In genomic region chr15:33941279-33942063, GRCh38 we compare ENCODE assay signal across 18 cellular contexts. TPM values are rescaled to one million over a fixed set of nuclear protein-coding genes. Genes with fewer than 3 reads are reported as not detected.
DNase-seq lines count a peak whose midpoint lies in the region; ATAC-seq, FAIRE-seq and TF ChIP-seq lines count a peak whose summit lies in the region.
"Had no signal": no experiment of that assay in that cellular context is flagged by ENCODE, and none has a peak within 500 bp of the region (broad histone marks: within the 10 kb centered on the region; RNA-seq: fewer than 3 reads in every experiment).

No MANE protein-coding gene starts in this region.

- no peaks in the 10 kb centered on the region for H3K79me1 ChIP-seq in trophoblast cell (ENCODE audit: low read length)

- in situ Hi-C loops in K562 (cut with MboI) = no loop called here

- no peak for TF ChIP-seq POLR2A in K562 (conservative IDR thresholded peaks at IDR 0.05)

- no peak overlapping the region for H2BK5ac ChIP-seq in trophoblast cell (ENCODE audit: low read depth, low read length, poor library complexity)

- CTCF ChIA-PET in K562 (lab: Yijun Ruan, JAX; ENCODE audit: low intra/inter-chr PET ratio) = no interaction called here

- FAIRE-seq in G401.6 (lab: Jason Lieb, UNC) = peak; percentile 53
- FAIRE-seq in K562 (lab: Jason Lieb, UNC) = peak; percentile 52

- TF ChIP-seq CTCF in K562 (IDR thresholded peaks at IDR 0.05 in 2 of 3, conservative IDR thresholded peaks at IDR 0.05 in 1 of 3; ENCODE audit: insufficient read depth in 2 of 3, low read depth in 1 of 3, low read length in 3 of 3) = no peak
- TF ChIP-seq CTCF in GM10266 (IDR thresholded peaks at IDR 0.05; ENCODE audit: control insufficient read depth, insufficient read depth, low read depth, missing control alignments) = no peak

- no peak for TF ChIP-seq EP300 in K562 (IDR thresholded peaks at IDR 0.05; ENCODE audit: low read length)

- H3K4ac ChIP-seq in trophoblast cell (ENCODE audit: low read depth, low read length) = no peak overlapping the region

- peaks cover 8% of the 10 kb centered on the region; the same call in 1 of the 2 replicates for H4K20me1 ChIP-seq in Karpas-422 (ENCODE audit: insufficient read depth, low read depth, low read length)
- no peaks in the 10 kb centered on the region for H4K20me1 ChIP-seq in K562 (replicated peaks; ENCODE audit: control insufficient read depth, insufficient read depth, low read length)

- H3K36me3 ChIP-seq in Karpas-422 (ENCODE audit: insufficient read depth, low read length) (no peaks in the 10 kb centered on the region), K562 (ENCODE audit: control insufficient read depth, insufficient read depth, low read length) (no peaks in the 10 kb centered on the region), trophoblast cell (ENCODE audit: control insufficient read depth in 1 of 2, insufficient read depth in 2 of 2, low read length in 2 of 2) (no peaks in the 10 kb centered on the region)
- H3K36me3 ChIP-seq: brain microvascular endothelial cell, MG63 had no signal

- H4K12ac ChIP-seq in trophoblast cell (ENCODE audit: low read depth, low read length) = no peak overlapping the region

- H3K9ac ChIP-seq in Karpas-422 (ENCODE audit: low read length) (no peak overlapping the region), K562 (ENCODE audit: insufficient read depth in 1 of 2, low read depth in 2 of 2, low read length in 2 of 2) (no peak overlapping the region), trophoblast cell (ENCODE audit: low read length) (no peak overlapping the region)

- 1% methylated on average over 4 of the region's 4 CpGs for WGBS in K562 (ENCODE audit: insufficient coverage, low coverage, missing lambda C conversion rate)
- 100% methylated on average over 1 of the region's 4 CpGs for WGBS in trophoblast cell (ENCODE audit: extremely low coverage, insufficient coverage, insufficient read length)

- H2AFZ ChIP-seq in Karpas-422 (ENCODE audit: low read length) (no peak overlapping the region), K562 (ENCODE audit: low read depth, low read length) (no peak overlapping the region), trophoblast cell (ENCODE audit: insufficient read depth, low read length, poor library complexity) (no peak overlapping the region)

- H3K27ac ChIP-seq in Karpas-422 (ENCODE audit: low read length) (no peak overlapping the region), K562 (ENCODE audit: extremely low read depth, low read depth, low read length) (no peak overlapping the region), trophoblast cell (ENCODE audit: low read depth, low read length) (no peak overlapping the region)
- H3K27ac ChIP-seq: brain microvascular endothelial cell had no signal

- no peaks in the 10 kb centered on the region for H3K79me2 ChIP-seq in Karpas-422 (ENCODE audit: low read length)
- H3K79me2 ChIP-seq in K562 (ENCODE audit: control insufficient read depth, insufficient read depth, low read length) = no peaks in the 10 kb centered on the region
- H3K79me2 ChIP-seq in trophoblast cell (ENCODE audit: control insufficient read depth, insufficient read depth, low read length, poor library complexity) = no peaks in the 10 kb centered on the region

- H3K4me1 ChIP-seq in Karpas-422 (ENCODE audit: low read length) (no peaks in the 10 kb centered on the region), K562 (replicated peaks in 1 of 2; ENCODE audit: control insufficient read depth in 2 of 2, insufficient read depth in 2 of 2, low read length in 2 of 2) (no peaks in the 10 kb centered on the region), trophoblast cell (ENCODE audit: control insufficient read depth in 1 of 2, insufficient read depth in 2 of 2, low read length in 2 of 2) (no peaks in the 10 kb centered on the region)

- TF ChIP-seq RAD21 in K562 (CRISPR knock-in tag; conservative IDR thresholded peaks at IDR 0.05 in 1 of 2, IDR thresholded peaks at IDR 0.05 in 1 of 2) = no peak

- no peak overlapping the region for H2BK120ac ChIP-seq in trophoblast cell (ENCODE audit: insufficient read depth, low read length, poor library complexity)

- H4K8ac ChIP-seq in trophoblast cell (ENCODE audit: low read depth, low read length) = no peak overlapping the region

- no TSS peak for BruUV-seq in K562 (replicated peaks; lab: Mats Ljungman, UMichigan)

- no peak overlapping the region for H3K23ac ChIP-seq in trophoblast cell (ENCODE audit: low read length)

- no peak overlapping the region for H2BK12ac ChIP-seq in trophoblast cell (ENCODE audit: low read length)

- H4K91ac ChIP-seq in trophoblast cell (ENCODE audit: low read depth, low read length) = no peak overlapping the region

- H2AK5ac ChIP-seq in trophoblast cell (ENCODE audit: low read length) = no peak overlapping the region

- ATAC-seq in GM21515 (IDR thresholded peaks at IDR 0.05; ENCODE audit: unreplicated experiment) = peak; percentile 67
- no peak for ATAC-seq in K562
- ATAC-seq: activated CD8-positive, alpha-beta T cell treated with anti-CD3 and anti-CD28 coated beads for 36 hours; effector memory CD8-positive, alpha-beta T cell; Right ventricle myocardium inferior; stimulated activated naive B cell treated with anti-CD40 and anti-IgM and Interleukin-4, amounts not matched to agents 10 μg/mL and 1 μg/mL and 100 μg/mL, for 72 hours had no signal

- no peak overlapping the region for H3K14ac ChIP-seq in trophoblast cell (ENCODE audit: low read length)

- H3K4me3 ChIP-seq in Karpas-422 (ENCODE audit: low read length) = no peak overlapping the region
- H3K4me3 ChIP-seq in K562 = no peak overlapping the region
- H3K4me3 ChIP-seq in trophoblast cell (ENCODE audit: low read depth, low read length) = no peak overlapping the region
- H3K4me3 ChIP-seq: MG63 had no signal

- H3K9me2 ChIP-seq in Karpas-422 (replicated peaks; ENCODE audit: insufficient read depth, low read length) = no peaks in the 10 kb centered on the region

- peak; percentile 34 for DNase-seq in Karpas-422
- no peak for DNase-seq in K562 (ENCODE audit: extremely low read depth in 1 of 4, low spot score in 3 of 4)
- DNase-seq in stimulated activated CD4-positive, alpha-beta T cell treated with anti-CD3 and anti-CD28 coated beads, Interleukin-2, amount 100 ng/mL, for 24 hours = no peak
- DNase-seq in GM10266 (ENCODE audit: extremely low spot score) = no peak
- DNase-seq in trophoblast cell = no peak
- no peak for DNase-seq in GDM1 (lab: John Stamatoyannopoulos, UW)
- DNase-seq: activated CD8-positive, alpha-beta T cell treated with anti-CD3 and anti-CD28 coated beads for 36 hours; activated gamma-delta T cell; brain microvascular endothelial cell; effector memory CD8-positive, alpha-beta T cell; MG63; NCI-H526 treated with DMSO at 0.1 percent for 48 hours; stimulated activated CD4-positive, alpha-beta T cell treated with anti-CD3 and anti-CD28 coated beads, Interleukin-4, amount 100 ng/mL, for 1 hour; stimulated activated naive B cell treated with anti-CD40 and anti-IgM and Interleukin-4, amounts not matched to agents 10 μg/mL and 1 μg/mL and 100 μg/mL, for 72 hours had no signal

- no peaks in the 10 kb centered on the region for H3K9me3 ChIP-seq in Karpas-422 (ENCODE audit: low read length)
- no peaks in the 10 kb centered on the region for H3K9me3 ChIP-seq in K562 (replicated peaks; ENCODE audit: control insufficient read depth, insufficient read depth, low read depth, low read length)
- peaks cover 1% of the 10 kb centered on the region for H3K9me3 ChIP-seq in trophoblast cell (ENCODE audit: insufficient read depth, low read depth, low read length)
- H3K9me3 ChIP-seq: MG63 had no signal

- H3K27me3 ChIP-seq in Karpas-422 (ENCODE audit: low read length) = no peaks in the 10 kb centered on the region
- H3K27me3 ChIP-seq in K562 (ENCODE audit: control insufficient read depth in 2 of 2, insufficient read depth in 2 of 2, low read length in 2 of 2) = peaks cover 0 to 2% of the 10 kb centered on the region in 2 experiments; a peak in 2 of 5 replicates
- no peaks in the 10 kb centered on the region for H3K27me3 ChIP-seq in trophoblast cell (ENCODE audit: insufficient read depth, low read length)
- H3K27me3 ChIP-seq: brain microvascular endothelial cell, MG63 had no signal

- no peaks in the 10 kb centered on the region for H3K9me1 ChIP-seq in K562 (ENCODE audit: control insufficient read depth, insufficient read depth, low read length)

- POLR2A ChIA-PET in K562 (lab: Yijun Ruan, JAX) = interaction anchor here (0.6 kb wide), 1 partner anchor 22 kb away, joined by 3 read pairs; no protein-coding TSS in a partner anchor

- H3K4me2 ChIP-seq in Karpas-422 (ENCODE audit: low read depth, low read length, poor library complexity, severe bottlenecking) (no peak overlapping the region), K562 (ENCODE audit: insufficient read depth, low read length) (no peak overlapping the region), trophoblast cell (ENCODE audit: low read length) (no peak overlapping the region)

- no peak overlapping the region for H3K18ac ChIP-seq in trophoblast cell (ENCODE audit: low read length)

- intact Hi-C loops in K562 (cut with micrococcal nuclease) = no loop called here

RNA-seq across cellular contexts. Expression of gene CHRM5, which starts 26.8 kb away (rescaled TPM):
- total RNA-seq in Karpas-422 (2014; rRNA removed; shearing (Covaris generic); ENCODE audit: low replicate concordance) = not detected in 2 replicates
- not detected in 2 replicates for total RNA-seq in K562 (2011; cell fraction: chromatin; rRNA removed; ENCODE audit: low replicate concordance)
- not detected in 2 replicates for total RNA-seq in K562 (2011; cell fraction: nucleolus; rRNA removed)
- total RNA-seq in K562 (2011; cell fraction: nucleoplasm; rRNA removed) = not detected in 2 replicates
- total RNA-seq in K562 (2014; rRNA removed) = not detected in 2 replicates
- not detected in 2 replicates for total RNA-seq in K562 (2014; rRNA removed; fragmentation: Illumina TruSeq; extraction: Trizol)
- total RNA-seq in K562 (2015; rRNA removed; fragmentation: Illumina TruSeq; extraction: Trizol) = not detected in 2 replicates
- total RNA-seq in K562 (2021) = not detected in 2 replicates
- not detected in 2 replicates for polyA plus RNA-seq in K562 (2011; rRNA removed)
- not detected in 2 replicates for polyA plus RNA-seq in K562 (2011; cell fraction: cytosol; rRNA removed)
- polyA plus RNA-seq in K562 (2011; cell fraction: nucleus; rRNA removed) = not detected in 2 replicates
- polyA plus RNA-seq in K562 (2012) = 0.04 and 0.07 TPM in 2 replicates
- not detected in 2 replicates for polyA plus RNA-seq in K562 (2014; fragmentation: Illumina TruSeq; extraction: Trizol)
- polyA plus RNA-seq in K562 (2014; fragmentation: Nextera tagmentation; extraction: Ambion mirVana) = not detected
- polyA plus RNA-seq in K562 (2014; rRNA removed) = not detected in 2 replicates
- not detected in 2 replicates for polyA minus RNA-seq in K562 (2011; rRNA and poly(A)+ RNA removed)
- not detected in 2 replicates for polyA minus RNA-seq in K562 (2011; cell fraction: cytosol; rRNA and poly(A)+ RNA removed)
- polyA minus RNA-seq in K562 (2011; cell fraction: nucleus; rRNA and poly(A)+ RNA removed) = not detected in 2 replicates
- 0.01 TPM in 1 of 2 replicates, not detected in the other for polyA plus RNA-seq in trophoblast cell (2013)
- total RNA-seq: activated CD8-positive, alpha-beta T cell treated with anti-CD3 and anti-CD28 coated beads for 36 hours; kidney epithelial cell; Right ventricle myocardium inferior had no signal
